In genomic region chr4:76590847-76591281, GRCh38 we compare ENCODE assay signal across 13 cellular contexts.
DNase-seq lines count a peak whose midpoint lies in the region; ATAC-seq and TF ChIP-seq lines count a peak whose summit lies in the region.
"Had no signal": no experiment of that assay in that cellular context is flagged by ENCODE, and none has a peak within 500 bp of the region (broad histone marks: within the 10 kb centered on the region; RNA-seq: fewer than 3 reads in every experiment).

No MANE protein-coding gene starts in this region.

- intact Hi-C loops in heart right ventricle (cut with DNase I) = no loop called here
- intact Hi-C loops in activated CD4-positive, alpha-beta T cell treated with anti-CD3 and anti-CD28 coated beads for 36 hours (cut with DNase I, micrococcal nuclease) = no loop called here

- peaks cover 65% of the 10 kb centered on the region for H3K4me1 Mint-ChIP-seq in progenitor cell of endocrine pancreas (ENCODE audit: low read depth)
- peaks cover 5% of the 10 kb centered on the region for H3K4me1 Mint-ChIP-seq in activated CD4-positive, alpha-beta T cell treated with anti-CD3 and anti-CD28 coated beads for 36 hours

- no peaks in the 10 kb centered on the region for H3K27me3 Mint-ChIP-seq in progenitor cell of endocrine pancreas
- H3K27me3 Mint-ChIP-seq in activated CD4-positive, alpha-beta T cell treated with anti-CD3 and anti-CD28 coated beads for 36 hours = peaks cover 24% of the 10 kb centered on the region

- CTCF ChIA-PET in activated CD4-positive, alpha-beta T cell treated with anti-CD3 and anti-CD28 coated beads for 36 hours (lab: Charles Lee) = no interaction called here

- no peaks in the 10 kb centered on the region for H3K36me3 Mint-ChIP-seq in progenitor cell of endocrine pancreas (ENCODE audit: insufficient read depth)
- H3K36me3 Mint-ChIP-seq in activated CD4-positive, alpha-beta T cell treated with anti-CD3 and anti-CD28 coated beads for 36 hours (ENCODE audit: low read depth) = no peaks in the 10 kb centered on the region
- H3K36me3 Mint-ChIP-seq: CD8-positive, alpha-beta memory T cell; stimulated activated naive B cell treated with anti-CD40 and anti-IgM and Interleukin-4, amounts not matched to agents 10 μg/mL and 1 μg/mL and 100 μg/mL, for 72 hours had no signal

- POLR2A ChIA-PET in activated CD4-positive, alpha-beta T cell treated with anti-CD3 and anti-CD28 coated beads for 36 hours (lab: Charles Lee) = no interaction called here

- no peaks in the 10 kb centered on the region for H3K36me3 ChIP-seq in heart right ventricle

- peaks cover 0 to 19% (median 0%) of the 10 kb centered on the region in 7 donors for H3K27me3 ChIP-seq in heart right ventricle

- H3K9me3 ChIP-seq in heart right ventricle = no peaks in the 10 kb centered on the region

- WGBS in heart right ventricle, 2 donors = 39 to 51% methylated on average over 6 of the region's 6 CpGs

- peaks cover 0 to 41% (median 22%) of the 10 kb centered on the region in 9 donors for H3K4me1 ChIP-seq in heart right ventricle

- ATAC-seq in SK-N-SH treated with all-trans-retinoic acid at 6 μM for 48 hours (peak; percentile 74), heart right ventricle (peak in 5 of 8 donors; percentile 27 to 68 (median 47)), GM19324 (IDR thresholded peaks at IDR 0.05; ENCODE audit: low FRiP score, unreplicated experiment) (no peak)
- no peak for ATAC-seq in activated CD4-positive, alpha-beta T cell treated with anti-CD3 and anti-CD28 coated beads for 36 hours
- ATAC-seq: activated T-cell treated with anti-CD3 and anti-CD28 coated beads, Interleukin-2, amount 50 U/mL, for 72 hours; stimulated activated naive B cell treated with anti-CD40 and anti-IgM and Interleukin-4, amounts not matched to agents 10 μg/mL and 1 μg/mL and 100 μg/mL, for 72 hours had no signal

- DNase-seq in COLO829 (ENCODE audit: low spot score) = peak; percentile 56
- no peak for DNase-seq in heart right ventricle
- no peak for DNase-seq in progenitor cell of endocrine pancreas (ENCODE audit: low spot score, unreplicated experiment)
- no peak for DNase-seq in mesenteric fat pad (ENCODE audit: low spot score)
- DNase-seq in NCI-H82 treated with DMSO at 0.1 percent for 48 hours (lab: John Stamatoyannopoulos, UW; ENCODE audit: unreplicated experiment) = no peak
- DNase-seq in activated CD4-positive, alpha-beta T cell treated with anti-CD3 and anti-CD28 coated beads for 36 hours = no peak
- DNase-seq: activated T-cell treated with anti-CD3 and anti-CD28 coated beads, Interleukin-2, amount 50 U/mL, for 72 hours; CD8-positive, alpha-beta memory T cell; NCI-H1105; small intestine; stimulated activated naive B cell treated with anti-CD40 and anti-IgM and Interleukin-4, amounts not matched to agents 10 μg/mL and 1 μg/mL and 100 μg/mL, for 72 hours had no signal

- peak overlapping the region; percentile 22 for H3K4me3 Mint-ChIP-seq in progenitor cell of endocrine pancreas (ENCODE audit: low read depth)
- H3K4me3 Mint-ChIP-seq in activated CD4-positive, alpha-beta T cell treated with anti-CD3 and anti-CD28 coated beads for 36 hours = no peak overlapping the region
- H3K4me3 Mint-ChIP-seq: activated T-cell treated with anti-CD3 and anti-CD28 coated beads, Interleukin-2, amount 50 U/mL, for 72 hours; CD8-positive, alpha-beta memory T cell; stimulated activated naive B cell treated with anti-CD40 and anti-IgM and Interleukin-4, amounts not matched to agents 10 μg/mL and 1 μg/mL and 100 μg/mL, for 72 hours had no signal

- no peak for TF ChIP-seq CTCF in heart right ventricle (IDR thresholded peaks at IDR 0.05)
- no peak for TF ChIP-seq CTCF in progenitor cell of endocrine pancreas (IDR thresholded peaks at IDR 0.05; ENCODE audit: unreplicated experiment)

- peak overlapping the region in 1 of 10 donors; percentile 2 for H3K4me3 ChIP-seq in heart right ventricle

- no peaks in the 10 kb centered on the region for H3K9me3 Mint-ChIP-seq in progenitor cell of endocrine pancreas (ENCODE audit: low read depth)
- H3K9me3 Mint-ChIP-seq in activated CD4-positive, alpha-beta T cell treated with anti-CD3 and anti-CD28 coated beads for 36 hours (ENCODE audit: low read depth) = no peaks in the 10 kb centered on the region
- H3K9me3 Mint-ChIP-seq: activated T-cell treated with anti-CD3 and anti-CD28 coated beads, Interleukin-2, amount 50 U/mL, for 72 hours; stimulated activated naive B cell treated with anti-CD40 and anti-IgM and Interleukin-4, amounts not matched to agents 10 μg/mL and 1 μg/mL and 100 μg/mL, for 72 hours had no signal

- peak overlapping the region; percentile 98 for H3K27ac Mint-ChIP-seq in progenitor cell of endocrine pancreas
- H3K27ac Mint-ChIP-seq in activated CD4-positive, alpha-beta T cell treated with anti-CD3 and anti-CD28 coated beads for 36 hours = no peak overlapping the region
- H3K27ac Mint-ChIP-seq: activated T-cell treated with anti-CD3 and anti-CD28 coated beads, Interleukin-2, amount 50 U/mL, for 72 hours; CD8-positive, alpha-beta memory T cell; stimulated activated naive B cell treated with anti-CD40 and anti-IgM and Interleukin-4, amounts not matched to agents 10 μg/mL and 1 μg/mL and 100 μg/mL, for 72 hours had no signal

- H3K27ac ChIP-seq in heart right ventricle = peak overlapping the region in 9 of 10 donors; percentile 64 to 88 (median 79)

TF ChIP-seq in SK-N-SH treated with all-trans-retinoic acid at 6 μM for 48 hours, 23 proteins besides CTCF, POLR2A, EP300 and RAD21:
- TF ChIP-seq CSDC2 (CRISPR knock-in tag; IDR thresholded peaks at IDR 0.05) (no peak), ZC3H10 (CRISPR knock-in tag; IDR thresholded peaks at IDR 0.05) (no peak), ISL1 (CRISPR knock-in tag; IDR thresholded peaks at IDR 0.05) (peak; percentile 30)
- TF ChIP-seq, protein P1, sequence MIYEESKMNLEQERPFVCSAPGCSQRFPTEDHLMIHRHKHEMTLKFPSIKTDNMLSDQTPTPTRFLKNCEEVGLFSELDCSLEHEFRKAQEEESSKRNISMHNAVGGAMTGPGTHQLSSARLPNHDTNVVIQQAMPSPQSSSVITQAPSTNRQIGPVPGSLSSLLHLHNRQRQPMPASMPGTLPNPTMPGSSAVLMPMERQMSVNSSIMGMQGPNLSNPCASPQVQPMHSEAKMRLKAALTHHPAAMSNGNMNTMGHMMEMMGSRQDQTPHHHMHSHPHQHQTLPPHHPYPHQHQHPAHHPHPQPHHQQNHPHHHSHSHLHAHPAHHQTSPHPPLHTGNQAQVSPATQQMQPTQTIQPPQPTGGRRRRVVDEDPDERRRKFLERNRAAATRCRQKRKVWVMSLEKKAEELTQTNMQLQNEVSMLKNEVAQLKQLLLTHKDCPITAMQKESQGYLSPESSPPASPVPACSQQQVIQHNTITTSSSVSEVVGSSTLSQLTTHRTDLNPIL (CRISPR knock-in tag; IDR thresholded peaks at IDR 0.05; ENCODE audit: low read depth) = no peak
- TF ChIP-seq, protein P2, sequence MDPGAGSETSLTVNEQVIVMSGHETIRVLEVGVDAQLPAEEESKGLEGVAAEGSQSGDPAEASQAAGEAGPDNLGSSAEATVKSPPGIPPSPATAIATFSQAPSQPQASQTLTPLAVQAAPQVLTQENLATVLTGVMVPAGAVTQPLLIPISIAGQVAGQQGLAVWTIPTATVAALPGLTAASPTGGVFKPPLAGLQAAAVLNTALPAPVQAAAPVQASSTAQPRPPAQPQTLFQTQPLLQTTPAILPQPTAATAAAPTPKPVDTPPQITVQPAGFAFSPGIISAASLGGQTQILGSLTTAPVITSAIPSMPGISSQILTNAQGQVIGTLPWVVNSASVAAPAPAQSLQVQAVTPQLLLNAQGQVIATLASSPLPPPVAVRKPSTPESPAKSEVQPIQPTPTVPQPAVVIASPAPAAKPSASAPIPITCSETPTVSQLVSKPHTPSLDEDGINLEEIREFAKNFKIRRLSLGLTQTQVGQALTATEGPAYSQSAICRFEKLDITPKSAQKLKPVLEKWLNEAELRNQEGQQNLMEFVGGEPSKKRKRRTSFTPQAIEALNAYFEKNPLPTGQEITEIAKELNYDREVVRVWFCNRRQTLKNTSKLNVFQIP (CRISPR knock-in tag; IDR thresholded peaks at IDR 0.05; ENCODE audit: borderline replicate concordance, low read depth) = no peak

Comparison
In these comparisons a context has a peak if more than half of its experiments do, and no peak if none do; other contexts are left out.
1. ATAC-seq: peak in SK-N-SH treated with all-trans-retinoic acid at 6 μM for 48 hours (single experiment) and heart right ventricle (5 of 8); none in activated CD4-positive, alpha-beta T cell treated with anti-CD3 and anti-CD28 coated beads for 36 hours (single experiment) and GM19324 (single experiment).